ENCODE assay signal across 19 cellular contexts in the genomic region with DNA sequence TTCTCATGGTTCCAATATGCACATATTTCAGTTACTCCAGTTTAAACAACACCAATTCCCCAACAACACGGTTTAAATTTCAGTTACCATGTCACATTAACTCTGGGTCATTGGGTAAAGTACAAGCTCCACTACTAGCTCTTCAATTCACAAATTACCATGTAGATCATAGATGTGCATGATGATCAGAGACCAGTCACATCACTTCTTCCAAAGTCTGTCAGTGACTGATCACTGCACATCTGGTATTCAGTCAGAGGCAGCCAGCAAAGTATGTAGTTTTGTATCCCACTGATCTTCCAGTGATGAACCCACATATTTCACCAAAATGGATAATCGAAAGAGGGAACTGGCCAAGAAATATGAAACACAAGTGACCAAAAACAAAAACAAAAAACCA.
A peak's percentile ranks its signal among the peaks of the same experiment; 100 is the strongest.
DNase-seq lines count a peak whose midpoint lies in the region; FAIRE-seq and TF ChIP-seq lines count a peak whose summit lies in the region.
"Had no signal": no experiment of that assay in that cellular context is flagged by ENCODE, and none has a peak within 500 bp of the region (broad histone marks: within the 10 kb centered on the region; RNA-seq: fewer than 3 reads in every experiment).

No MANE protein-coding gene starts in this region.

- CTCF ChIA-PET in activated naive CD4-positive, alpha-beta T cell treated with anti-CD3 and anti-CD28 coated beads for 36 hours (lab: Charles Lee) = interaction anchor here (0.7 to 1.7 kb wide), 5 partner anchors 15 to 34 kb away, joined by 3 to 4 read pairs (median 3); no protein-coding TSS in a partner anchor

- no peak for DNase-seq in activated CD4-positive, alpha-beta T cell treated with anti-CD3 and anti-CD28 coated beads, Interleukin-2, amount 10 ng/mL, durations not matched to agents 24 days and 14 days
- no peak for DNase-seq in activated CD4-positive, alpha-beta T cell treated with anti-CD3 and anti-CD28 coated beads for 4 hours
- DNase-seq in activated naive CD4-positive, alpha-beta T cell treated with anti-CD3 and anti-CD28 coated beads for 36 hours = peak; percentile 28
- DNase-seq in activated naive CD4-positive, alpha-beta T cell treated with anti-CD3 and anti-CD28 coated beads, Interleukin-2, amount 50 U/mL, for 16 hours = no peak
- DNase-seq in activated T-helper 2 cell treated with anti-CD3 and anti-CD28 coated beads, Interferon-gamma antibody, Interleukin-2, Interleukin-4, amounts not matched to agents 10 μg/mL and 5 μg/mL and 100 μg/mL, durations not matched to agents 14 hours and 24 hours and 36 hours (ENCODE audit: low spot score) = no peak
- DNase-seq in kidney (no peak), putamen (ENCODE audit: low spot score) (no peak)
- DNase-seq: Caco-2; CD4-positive, CD25-positive, alpha-beta regulatory T cell; H9 had no signal

- no peak overlapping the region for H3K4me3 ChIP-seq in kidney (ENCODE audit: low read length in 2 of 2)
- H3K4me3 ChIP-seq: BLaER1 treated with 17β-estradiol and CSF1 and Interleukin-3, amounts not matched to agents 10 nM and 100 nM had no signal

- peak overlapping the region; percentile 5 for H3K4me3 Mint-ChIP-seq in activated CD4-positive, alpha-beta T cell treated with anti-CD3 and anti-CD28 coated beads, Interleukin-2, amount 10 ng/mL, durations not matched to agents 24 days and 14 days
- peak overlapping the region; percentile 35 for H3K4me3 Mint-ChIP-seq in activated naive CD4-positive, alpha-beta T cell treated with anti-CD3 and anti-CD28 coated beads for 36 hours
- no peak overlapping the region for H3K4me3 Mint-ChIP-seq in activated T-helper 2 cell treated with anti-CD3 and anti-CD28 coated beads, Interferon-gamma antibody, Interleukin-2, Interleukin-4, amounts not matched to agents 10 μg/mL and 5 μg/mL and 100 μg/mL, durations not matched to agents 14 hours and 24 hours and 36 hours (ENCODE audit: low read depth)
- H3K4me3 Mint-ChIP-seq: B cell; CD4-positive, CD25-positive, alpha-beta regulatory T cell; H9 had no signal

- H3K36me3 ChIP-seq in KOPT-K1 (ENCODE audit: insufficient read depth, low read length) (peaks cover 5% of the 10 kb centered on the region; the same call in 1 of the 2 replicates), kidney (ENCODE audit: control insufficient read depth in 1 of 2, insufficient read depth in 2 of 2, low read length in 2 of 2) (no peaks in the 10 kb centered on the region)
- H3K36me3 ChIP-seq: BLaER1 treated with 17β-estradiol and CSF1 and Interleukin-3, amounts not matched to agents 10 nM and 100 nM had no signal

- H3K9ac ChIP-seq in kidney (ENCODE audit: low read length in 2 of 2) = no peak overlapping the region
- H3K9ac ChIP-seq: BLaER1 treated with 17β-estradiol and CSF1 and Interleukin-3, amounts not matched to agents 10 nM and 100 nM had no signal

- H3K4me1 Mint-ChIP-seq in activated CD4-positive, alpha-beta T cell treated with anti-CD3 and anti-CD28 coated beads, Interleukin-2, amount 10 ng/mL, durations not matched to agents 24 days and 14 days = peaks cover 50% of the 10 kb centered on the region
- H3K4me1 Mint-ChIP-seq in activated naive CD4-positive, alpha-beta T cell treated with anti-CD3 and anti-CD28 coated beads for 36 hours (ENCODE audit: low read depth) = peaks cover 82% of the 10 kb centered on the region
- peaks cover 57% of the 10 kb centered on the region for H3K4me1 Mint-ChIP-seq in activated T-helper 2 cell treated with anti-CD3 and anti-CD28 coated beads, Interferon-gamma antibody, Interleukin-2, Interleukin-4, amounts not matched to agents 10 μg/mL and 5 μg/mL and 100 μg/mL, durations not matched to agents 14 hours and 24 hours and 36 hours (ENCODE audit: low read depth)
- H3K4me1 Mint-ChIP-seq: B cell had no signal

- H3K4me1 ChIP-seq in kidney (ENCODE audit: control insufficient read depth in 1 of 2, insufficient read depth in 1 of 2, low read depth in 1 of 2, low read length in 2 of 2) = no peaks in the 10 kb centered on the region
- H3K4me1 ChIP-seq: Caco-2 had no signal

- no peaks in the 10 kb centered on the region for H3K27me3 Mint-ChIP-seq in activated CD4-positive, alpha-beta T cell treated with anti-CD3 and anti-CD28 coated beads, Interleukin-2, amount 10 ng/mL, durations not matched to agents 24 days and 14 days
- no peaks in the 10 kb centered on the region for H3K27me3 Mint-ChIP-seq in activated naive CD4-positive, alpha-beta T cell treated with anti-CD3 and anti-CD28 coated beads for 36 hours (ENCODE audit: low read depth)
- no peaks in the 10 kb centered on the region for H3K27me3 Mint-ChIP-seq in activated T-helper 2 cell treated with anti-CD3 and anti-CD28 coated beads, Interferon-gamma antibody, Interleukin-2, Interleukin-4, amounts not matched to agents 10 μg/mL and 5 μg/mL and 100 μg/mL, durations not matched to agents 14 hours and 24 hours and 36 hours (ENCODE audit: low read depth)
- H3K27me3 Mint-ChIP-seq: B cell; CD4-positive, CD25-positive, alpha-beta regulatory T cell had no signal

- H3K27ac ChIP-seq in KOPT-K1 (ENCODE audit: low read depth, low read length, poor library complexity, severe bottlenecking) (peak overlapping the region; percentile 60), kidney (ENCODE audit: low read depth in 2 of 2, low read length in 2 of 2) (no peak overlapping the region)
- H3K27ac ChIP-seq: BLaER1 treated with 17β-estradiol and CSF1 and Interleukin-3, amounts not matched to agents 10 nM and 100 nM had no signal

- peaks cover 40% of the 10 kb centered on the region for H3K36me3 Mint-ChIP-seq in activated CD4-positive, alpha-beta T cell treated with anti-CD3 and anti-CD28 coated beads, Interleukin-2, amount 10 ng/mL, durations not matched to agents 24 days and 14 days (ENCODE audit: low read depth)
- H3K36me3 Mint-ChIP-seq in activated naive CD4-positive, alpha-beta T cell treated with anti-CD3 and anti-CD28 coated beads for 36 hours (ENCODE audit: low read depth) = peaks cover 4% of the 10 kb centered on the region
- peaks cover 40% of the 10 kb centered on the region for H3K36me3 Mint-ChIP-seq in activated T-helper 2 cell treated with anti-CD3 and anti-CD28 coated beads, Interferon-gamma antibody, Interleukin-2, Interleukin-4, amounts not matched to agents 10 μg/mL and 5 μg/mL and 100 μg/mL, durations not matched to agents 14 hours and 24 hours and 36 hours (ENCODE audit: low read depth)

- no peak for TF ChIP-seq CTCF in kidney (IDR thresholded peaks at IDR 0.05; ENCODE audit: borderline replicate concordance, extremely low read depth, insufficient read depth)

- no peak for FAIRE-seq in kidney (lab: Jason Lieb, UNC)
- FAIRE-seq: D721Med, G401.6, GM12891, GM19239, H1, HepG2 had no signal

- peak overlapping the region; percentile 55 for H3K27ac Mint-ChIP-seq in activated CD4-positive, alpha-beta T cell treated with anti-CD3 and anti-CD28 coated beads, Interleukin-2, amount 10 ng/mL, durations not matched to agents 24 days and 14 days
- H3K27ac Mint-ChIP-seq in activated naive CD4-positive, alpha-beta T cell treated with anti-CD3 and anti-CD28 coated beads for 36 hours = peak overlapping the region; percentile 87
- peak overlapping the region; percentile 39 for H3K27ac Mint-ChIP-seq in activated T-helper 2 cell treated with anti-CD3 and anti-CD28 coated beads, Interferon-gamma antibody, Interleukin-2, Interleukin-4, amounts not matched to agents 10 μg/mL and 5 μg/mL and 100 μg/mL, durations not matched to agents 14 hours and 24 hours and 36 hours
- H3K27ac Mint-ChIP-seq: B cell, H9 had no signal

- H3K9me3 Mint-ChIP-seq in activated CD4-positive, alpha-beta T cell treated with anti-CD3 and anti-CD28 coated beads, Interleukin-2, amount 10 ng/mL, durations not matched to agents 24 days and 14 days = peaks cover 4% of the 10 kb centered on the region
- no peaks in the 10 kb centered on the region for H3K9me3 Mint-ChIP-seq in activated naive CD4-positive, alpha-beta T cell treated with anti-CD3 and anti-CD28 coated beads for 36 hours
- H3K9me3 Mint-ChIP-seq in activated T-helper 2 cell treated with anti-CD3 and anti-CD28 coated beads, Interferon-gamma antibody, Interleukin-2, Interleukin-4, amounts not matched to agents 10 μg/mL and 5 μg/mL and 100 μg/mL, durations not matched to agents 14 hours and 24 hours and 36 hours = no peaks in the 10 kb centered on the region
- H3K9me3 Mint-ChIP-seq: H9 had no signal

- H3K9me3 ChIP-seq in KOPT-K1 (ENCODE audit: insufficient read depth, low read length, poor library complexity, severe bottlenecking) (no peaks in the 10 kb centered on the region), kidney (ENCODE audit: control insufficient read depth in 1 of 2, low read length in 2 of 2) (no peaks in the 10 kb centered on the region)
- H3K9me3 ChIP-seq: BLaER1 treated with 17β-estradiol and CSF1 and Interleukin-3, amounts not matched to agents 10 nM and 100 nM; Caco-2 had no signal

- intact Hi-C loops in activated CD4-positive, alpha-beta T cell treated with anti-CD3 and anti-CD28 coated beads, Interleukin-2, amount 10 ng/mL, durations not matched to agents 24 days and 14 days (cut with micrococcal nuclease) = no loop called here
- intact Hi-C loops in activated naive CD4-positive, alpha-beta T cell treated with anti-CD3 and anti-CD28 coated beads for 36 hours (cut with micrococcal nuclease) = loop anchor here (1.0 kb wide), 1 partner anchor 9 kb away; no protein-coding TSS in a partner anchor
- intact Hi-C loops in activated T-helper 2 cell treated with anti-CD3 and anti-CD28 coated beads, Interferon-gamma antibody, Interleukin-2, Interleukin-4, amounts not matched to agents 10 μg/mL and 5 μg/mL and 100 μg/mL, durations not matched to agents 14 hours and 24 hours and 36 hours (cut with micrococcal nuclease) = no loop called here
- intact Hi-C loops in kidney (cut with DNase I) = no loop called here
